ENCODE assay signal across 12 cellular contexts in genomic region chr18:63022429-63023022, GRCh38.
DNase-seq lines count a peak whose midpoint lies in the region; ATAC-seq and TF ChIP-seq lines count a peak whose summit lies in the region.
"Had no signal": no experiment of that assay in that cellular context is flagged by ENCODE, and none has a peak within 500 bp of the region (broad histone marks: within the 10 kb centered on the region; RNA-seq: fewer than 3 reads in every experiment).

No MANE protein-coding gene starts in this region.

- TF ChIP-seq CTCF in BE2C (IDR thresholded peaks at IDR 0.05; ENCODE audit: low read depth, low read length) = peak; percentile 24; the same call in 1 of the 2 replicates
- TF ChIP-seq CTCF in GM12873 (IDR thresholded peaks at IDR 0.05; ENCODE audit: insufficient read depth, low read depth, low read length, missing control alignments) = peak; percentile 65
- TF ChIP-seq CTCF in kidney epithelial cell (IDR thresholded peaks at IDR 0.05; ENCODE audit: insufficient read depth, low read length, poor library complexity, severe bottlenecking) = peak; percentile 52
- TF ChIP-seq CTCF in adrenal gland (IDR thresholded peaks at IDR 0.05) = peak in 1 of 6 experiments; percentile 15

- H3K4me3 ChIP-seq in BE2C (ENCODE audit: low read depth, low read length) (no peak overlapping the region), adipocyte (ENCODE audit: low read length) (no peak overlapping the region), kidney epithelial cell (ENCODE audit: low read depth, low read length) (no peak overlapping the region), adrenal gland (no peak overlapping the region)

- no peak for DNase-seq in BE2C
- DNase-seq in adipocyte (ENCODE audit: low read depth) = peak; percentile 3
- no peak for DNase-seq in kidney epithelial cell (ENCODE audit: low read depth)
- no peak for DNase-seq in epidermal melanocyte (ENCODE audit: insufficient read length, low spot score)
- no peak for DNase-seq in adrenal gland
- no peak for DNase-seq in NCI-H748 (lab: John Stamatoyannopoulos, UW; ENCODE audit: unreplicated experiment)
- DNase-seq: activated naive CD4-positive, alpha-beta T cell treated with anti-CD3 and anti-CD28 coated beads for 36 hours; foreskin melanocyte; natural killer cell; NCI-H345 had no signal

- no peaks in the 10 kb centered on the region for H3K36me3 ChIP-seq in BE2C
- no peaks in the 10 kb centered on the region for H3K36me3 ChIP-seq in adipocyte (ENCODE audit: control insufficient read depth, insufficient read depth, low read length, severe bottlenecking)
- no peaks in the 10 kb centered on the region for H3K36me3 ChIP-seq in kidney epithelial cell (ENCODE audit: control insufficient read depth, insufficient read depth, low read length)
- no peaks in the 10 kb centered on the region for H3K36me3 ChIP-seq in adrenal gland (replicated peaks in 1 of 2)

- intact Hi-C loops in adrenal gland (cut with DNase I) = loop anchor here (10.0 kb wide), 2 partner anchors 112 to 302 kb away; no protein-coding TSS in a partner anchor

- WGBS in adrenal gland, 4 donors = 74 to 82% (median 77%) methylated on average over 21 to 26 of the region's 26 CpGs

- no peak for TF ChIP-seq POLR2A in adrenal gland (IDR thresholded peaks at IDR 0.05)

- no peak overlapping the region for H3K9ac ChIP-seq in adipocyte (ENCODE audit: low read length)

- H3K4me1 ChIP-seq in BE2C (no peaks in the 10 kb centered on the region), adipocyte (ENCODE audit: control insufficient read depth, insufficient read depth, low read length) (no peaks in the 10 kb centered on the region), adrenal gland (replicated peaks in 1 of 2) (no peaks in the 10 kb centered on the region)

- no peak for ATAC-seq in GM19397 (IDR thresholded peaks at IDR 0.05; ENCODE audit: unreplicated experiment)
- ATAC-seq: natural killer cell had no signal

- H3K27ac ChIP-seq in adrenal gland = no peak overlapping the region

- no peaks in the 10 kb centered on the region for H3K9me3 ChIP-seq in BE2C
- H3K9me3 ChIP-seq in adipocyte (ENCODE audit: control insufficient read depth, low read length) = peaks cover 13% of the 10 kb centered on the region
- H3K9me3 ChIP-seq in adrenal gland (replicated peaks in 1 of 3) = no peaks in the 10 kb centered on the region

- no peaks in the 10 kb centered on the region for H3K27me3 ChIP-seq in BE2C
- H3K27me3 ChIP-seq in adipocyte (replicated peaks; ENCODE audit: control insufficient read depth, insufficient read depth, low read length) = peaks cover 12% of the 10 kb centered on the region
- H3K27me3 ChIP-seq in kidney epithelial cell (ENCODE audit: control insufficient read depth, insufficient read depth, low read length) = no peaks in the 10 kb centered on the region
- H3K27me3 ChIP-seq in adrenal gland = no peaks in the 10 kb centered on the region
